In genomic region chr1:151459331-151460046, GRCh38 we compare ENCODE assay signal across 8 cellular contexts.
DNase-seq lines count a peak whose midpoint lies in the region; ATAC-seq and TF ChIP-seq lines count a peak whose summit lies in the region.

Gene POGZ, minus strand, starts transcription at chr1:151459494. Its CDS starts 17,290 bp downstream, at chr1:151442204.

- no peak for TF ChIP-seq RAD21 in Ishikawa (IDR thresholded peaks at IDR 0.05; ENCODE audit: low read depth)

- no peak for TF ChIP-seq EP300 in Ishikawa (IDR thresholded peaks at IDR 0.05; ENCODE audit: borderline replicate concordance)

- DNase-seq in CMK (ENCODE audit: low read depth) (peak; percentile 88), OCI-M2 (lab: John Stamatoyannopoulos, UW; ENCODE audit: unreplicated experiment) (peak; percentile 25), activated T-cell treated with anti-CD3 and anti-CD28 coated beads for 24 hours (ENCODE audit: low read depth) (peak; percentile 91), epidermal melanocyte (ENCODE audit: insufficient read length, low spot score) (peak; percentile 96), middle frontal gyrus (ENCODE audit: extremely low spot score, low spot score) (peak; percentile 90)
- DNase-seq in stimulated activated CD8-positive, alpha-beta memory T cell treated with anti-CD3 and anti-CD28 coated beads, Interleukin-2, amount 100 ng/mL, for 1 hour (ENCODE audit: low read depth in 2 of 2), result peak; percentile 87 to 89

- ATAC-seq in GM21447 (IDR thresholded peaks at IDR 0.05; ENCODE audit: unreplicated experiment), result peak; percentile 68

TF ChIP-seq in Ishikawa, 13 proteins besides CTCF, POLR2A, EP300 and RAD21:
- peak; percentile 68 for TF ChIP-seq MAX (IDR thresholded peaks at IDR 0.05)
- TF ChIP-seq CREB1 (IDR thresholded peaks at IDR 0.05; ENCODE audit: low read depth), result peak; percentile 95
- no peak for TF ChIP-seq TCF12 (IDR thresholded peaks at IDR 0.05; ENCODE audit: low read depth)
- TF ChIP-seq USF1 (IDR thresholded peaks at IDR 0.05), result no peak
- no peak for TF ChIP-seq REST (IDR thresholded peaks at IDR 0.05; ENCODE audit: low read depth)
- peak; percentile 14; the same call in 1 of the 2 replicates for TF ChIP-seq EGR1 (IDR thresholded peaks at IDR 0.05)
- TF ChIP-seq ZBTB7A (IDR thresholded peaks at IDR 0.05; ENCODE audit: low read depth), result no peak
- TF ChIP-seq NFIC (IDR thresholded peaks at IDR 0.05), result no peak
- no peak for TF ChIP-seq FOXM1 (IDR thresholded peaks at IDR 0.05; ENCODE audit: borderline replicate concordance, low read depth)
- peak; percentile 80 for TF ChIP-seq TAF1 (IDR thresholded peaks at IDR 0.05; ENCODE audit: low read depth)
- TF ChIP-seq YY1 (IDR thresholded peaks at IDR 0.05; ENCODE audit: low read depth), result peak; percentile 69
- TF ChIP-seq CEBPB (IDR thresholded peaks at IDR 0.05), result no peak
- TF ChIP-seq TEAD4 (IDR thresholded peaks at IDR 0.05), result peak; percentile 55; the same call in 1 of the 2 replicates

Comparison
In these comparisons a context has a peak if more than half of its experiments do, and no peak if none do; other contexts are left out.
1. Peak in every context shown above with its lines: DNase-seq and ATAC-seq.
2. DNase-seq: peak in every context shown above with its lines; median percentile 96 in epidermal melanocyte; 91 in activated T-cell treated with anti-CD3 and anti-CD28 coated beads for 24 hours; 90 in middle frontal gyrus; 88 in CMK; 88 in stimulated activated CD8-positive, alpha-beta memory T cell treated with anti-CD3 and anti-CD28 coated beads, Interleukin-2, amount 100 ng/mL, for 1 hour; 25 in OCI-M2.